11 cellular contexts compared by ENCODE assay signal in the genomic region with DNA sequence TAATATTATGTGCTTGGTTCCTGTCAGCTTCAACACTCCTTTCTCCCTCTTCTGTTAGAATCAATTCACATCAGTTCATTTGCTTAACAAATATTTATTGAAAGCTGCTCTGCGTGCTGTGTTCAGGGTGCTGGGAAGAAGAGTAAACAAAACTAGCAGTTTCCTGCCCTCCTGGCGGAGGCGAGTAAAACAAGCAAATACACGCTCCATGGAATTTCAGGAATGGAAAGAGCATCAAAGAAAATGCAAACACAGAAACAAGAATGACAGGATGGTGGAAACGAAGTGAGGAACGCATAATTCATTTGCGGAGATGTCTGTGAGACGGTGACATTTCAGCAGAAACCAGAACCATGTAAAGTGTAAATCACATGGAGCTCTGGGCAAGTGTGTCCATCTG. TPM values are rescaled to one million over a fixed set of nuclear protein-coding genes. Genes with fewer than 3 reads are reported as not detected.
DNase-seq lines count a peak whose midpoint lies in the region; ATAC-seq and TF ChIP-seq lines count a peak whose summit lies in the region.
"Had no signal": no experiment of that assay in that cellular context is flagged by ENCODE, and none has a peak within 500 bp of the region (broad histone marks: within the 10 kb centered on the region; RNA-seq: fewer than 3 reads in every experiment).

No MANE protein-coding gene starts in this region.

- peak; percentile 58 for DNase-seq in NCI-H1092 treated with DMSO at 0.1 percent for 48 hours (lab: John Stamatoyannopoulos, UW)
- DNase-seq in NCI-H1092 (lab: John Stamatoyannopoulos, UW) = no peak
- DNase-seq in amniotic stem cell (lab: John Stamatoyannopoulos, UW) = peak; percentile 17
- peak; percentile 49 for DNase-seq in iPS-NIHi11 (ENCODE audit: low spot score)
- no peak for DNase-seq in upper lobe of right lung
- no peak for DNase-seq in activated CD4-positive, alpha-beta T cell treated with anti-CD3 and anti-CD28 coated beads, Interleukin-2, amount 50 U/mL, for 48 hours
- DNase-seq in SKM-1 (lab: John Stamatoyannopoulos, UW; ENCODE audit: unreplicated experiment) = no peak
- DNase-seq in LoVo (ENCODE audit: low spot score) = no peak
- DNase-seq: activated CD4-positive, alpha-beta T cell treated with anti-CD3 and anti-CD28 coated beads, Interleukin-2, amount 10 ng/mL, durations not matched to agents 7 days and 5 days; anterior cingulate cortex had no signal

- peaks cover 6% of the 10 kb centered on the region for H3K4me1 ChIP-seq in upper lobe of right lung

- ATAC-seq in upper lobe of right lung = peak; percentile 56

- no peak for TF ChIP-seq CTCF in upper lobe of right lung (IDR thresholded peaks at IDR 0.05)

- no peaks in the 10 kb centered on the region for H3K27me3 ChIP-seq in upper lobe of right lung

- no peaks in the 10 kb centered on the region for H3K36me3 ChIP-seq in upper lobe of right lung

- no peak overlapping the region for H3K27ac ChIP-seq in upper lobe of right lung

- intact Hi-C loops in upper lobe of right lung (cut with DNase I) = no loop called here

- no peaks in the 10 kb centered on the region for H3K9me3 ChIP-seq in upper lobe of right lung

- no peak overlapping the region for H3K4me3 ChIP-seq in upper lobe of right lung

RNA-seq across cellular contexts. Expression of a gene that starts 49.4 kb away (rescaled TPM):
- not detected for total RNA-seq in upper lobe of right lung
- total RNA-seq: A172; activated CD4-positive, alpha-beta T cell treated with anti-CD3 and anti-CD28 coated beads, Interleukin-2, amount 10 ng/mL, durations not matched to agents 7 days and 5 days had no signal

Comparison
In these comparisons a context has a peak if more than half of its experiments do, and no peak if none do; other contexts are left out.
1. DNase-seq: peak in NCI-H1092 treated with DMSO at 0.1 percent for 48 hours (single experiment), amniotic stem cell (single experiment) and iPS-NIHi11 (single experiment); none in NCI-H1092 (single experiment), upper lobe of right lung (single experiment), activated CD4-positive, alpha-beta T cell treated with anti-CD3 and anti-CD28 coated beads, Interleukin-2, amount 50 U/mL, for 48 hours (0 of 2), SKM-1 (single experiment) and LoVo (single experiment).